16 cellular contexts compared by ENCODE assay signal in the genomic region with DNA sequence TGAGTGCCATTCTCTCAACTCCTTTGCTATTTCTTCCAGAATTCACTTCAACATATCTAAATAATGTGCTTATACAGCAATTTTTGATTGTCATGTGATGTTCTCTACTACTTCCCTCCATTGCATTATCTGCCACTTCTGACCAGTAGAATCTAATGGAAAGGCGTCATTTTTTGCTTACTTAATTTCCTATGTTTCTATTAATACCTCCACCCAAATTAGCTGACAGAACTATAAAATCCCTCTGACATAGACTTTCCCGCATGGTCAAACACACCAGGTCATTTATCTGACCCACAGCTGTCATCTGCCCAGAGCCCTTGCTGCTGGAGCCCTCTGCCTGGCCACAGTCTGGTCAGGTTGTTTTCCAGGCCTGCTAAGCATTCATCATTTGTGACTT.
A peak's percentile ranks its signal among the peaks of the same experiment; 100 is the strongest.
DNase-seq lines count a peak whose midpoint lies in the region; ATAC-seq, FAIRE-seq and TF ChIP-seq lines count a peak whose summit lies in the region.
"Had no signal": no experiment of that assay in that cellular context is flagged by ENCODE, and none has a peak within 500 bp of the region (broad histone marks: within the 10 kb centered on the region; RNA-seq: fewer than 3 reads in every experiment).

No MANE protein-coding gene starts in this region.

- H3K79me2 ChIP-seq in MM.1S (ENCODE audit: low read length) = no peaks in the 10 kb centered on the region

- H3K9me2 ChIP-seq in MM.1S (replicated peaks; ENCODE audit: insufficient read depth, low read length) = no peaks in the 10 kb centered on the region

- no peaks in the 10 kb centered on the region for H3K36me3 ChIP-seq in left ventricle myocardium inferior
- no peaks in the 10 kb centered on the region for H3K36me3 ChIP-seq in MM.1S (replicated peaks; ENCODE audit: insufficient read depth, low read length)
- H3K36me3 ChIP-seq: HAP-1, SJCRH30 had no signal

- no peaks in the 10 kb centered on the region for H3F3A ChIP-seq in MM.1S (ENCODE audit: insufficient read depth, low read length)

- no peak overlapping the region for H3K27ac ChIP-seq in left ventricle myocardium inferior (replicated peaks)
- no peak overlapping the region for H3K27ac ChIP-seq in MM.1S (ENCODE audit: low read length)
- H3K27ac ChIP-seq: 22Rv1, SJCRH30 had no signal

- peak overlapping the region in 2 of 3 experiments; percentile 1 to 6 for H3K27ac Mint-ChIP-seq in nephron
- H3K27ac Mint-ChIP-seq: CD8-positive, alpha-beta T cell had no signal

- H3K27me3 Mint-ChIP-seq in nephron (ENCODE audit: low read depth) = no peaks in the 10 kb centered on the region

- H2AFZ ChIP-seq in MM.1S (ENCODE audit: low read length) = no peak overlapping the region

- H3K4me1 Mint-ChIP-seq in nephron = peaks cover 39% of the 10 kb centered on the region

- DNase-seq in Right ventricle myocardium inferior (ENCODE audit: missing footprints) = no peak
- no peak for DNase-seq in left ventricle myocardium inferior
- DNase-seq in NCI-H748 treated with DMSO at 0.1 percent for 48 hours (lab: John Stamatoyannopoulos, UW) = no peak
- no peak for DNase-seq in MM.1S
- DNase-seq in activated gamma-delta T cell (lab: John Stamatoyannopoulos, UW) = no peak
- no peak for DNase-seq in GOT3 (lab: John Stamatoyannopoulos, UW)
- DNase-seq: BE2C; CD8-positive, alpha-beta T cell; NCI-H187 treated with DMSO at 0.1 percent for 48 hours; NCI-H345; NCI-H526; SJCRH30 had no signal

- H3K9ac ChIP-seq in MM.1S (ENCODE audit: low read length) = no peak overlapping the region

- no peak overlapping the region for H3K4me2 ChIP-seq in MM.1S (ENCODE audit: low read depth, low read length)

- H3K4me1 ChIP-seq in left ventricle myocardium inferior (no peaks in the 10 kb centered on the region), MM.1S (ENCODE audit: low read length) (no peaks in the 10 kb centered on the region)
- H3K4me1 ChIP-seq: HAP-1, SJCRH30 had no signal

- H3K4me3 ChIP-seq in left ventricle myocardium inferior = no peak overlapping the region
- H3K4me3 ChIP-seq in MM.1S (ENCODE audit: low read length) = no peak overlapping the region
- H3K4me3 ChIP-seq: HAP-1, SJCRH30 had no signal

- no peak for TF ChIP-seq CTCF in left ventricle myocardium inferior (IDR thresholded peaks at IDR 0.05; ENCODE audit: borderline replicate concordance)
- no peak for TF ChIP-seq CTCF in nephron (IDR thresholded peaks at IDR 0.05; ENCODE audit: unreplicated experiment in 3 of 3)
- no peak for TF ChIP-seq CTCF in MM.1S (IDR thresholded peaks at IDR 0.05; ENCODE audit: low read length)

- ATAC-seq in Right ventricle myocardium inferior = peak; percentile 41
- ATAC-seq: CD8-positive, alpha-beta T cell had no signal

- H4K20me1 ChIP-seq in MM.1S (ENCODE audit: insufficient read depth, low read length) = no peaks in the 10 kb centered on the region

- peaks cover 13% of the 10 kb centered on the region for H3K36me3 Mint-ChIP-seq in nephron (ENCODE audit: low read depth)
- H3K36me3 Mint-ChIP-seq: CD8-positive, alpha-beta T cell had no signal

- H3K9me3 ChIP-seq in left ventricle myocardium inferior (replicated peaks) = no peaks in the 10 kb centered on the region
- H3K9me3 ChIP-seq in MM.1S (replicated peaks; ENCODE audit: insufficient read depth, low read length) = no peaks in the 10 kb centered on the region
- H3K9me3 ChIP-seq: BE2C, HAP-1, SJCRH30 had no signal

- H3K27me3 ChIP-seq in left ventricle myocardium inferior (ENCODE audit: low read depth) (no peaks in the 10 kb centered on the region), MM.1S (replicated peaks; ENCODE audit: insufficient read depth, low read length) (no peaks in the 10 kb centered on the region)
- H3K27me3 ChIP-seq: BE2C, SJCRH30 had no signal

- intact Hi-C loops in Right ventricle myocardium inferior (cut with DNase I) (no loop called here), left ventricle myocardium inferior (cut with micrococcal nuclease) (no loop called here)

- no peak overlapping the region for H3K4me3 Mint-ChIP-seq in nephron
- H3K4me3 Mint-ChIP-seq: CD8-positive, alpha-beta T cell had no signal

- no peaks in the 10 kb centered on the region for H3K9me3 Mint-ChIP-seq in nephron
- H3K9me3 Mint-ChIP-seq: CD8-positive, alpha-beta T cell had no signal

- peak; percentile 99 for FAIRE-seq in islet of Langerhans (lab: Jason Lieb, UNC)
